13 cellular contexts compared by ENCODE assay signal in the genomic region with DNA sequence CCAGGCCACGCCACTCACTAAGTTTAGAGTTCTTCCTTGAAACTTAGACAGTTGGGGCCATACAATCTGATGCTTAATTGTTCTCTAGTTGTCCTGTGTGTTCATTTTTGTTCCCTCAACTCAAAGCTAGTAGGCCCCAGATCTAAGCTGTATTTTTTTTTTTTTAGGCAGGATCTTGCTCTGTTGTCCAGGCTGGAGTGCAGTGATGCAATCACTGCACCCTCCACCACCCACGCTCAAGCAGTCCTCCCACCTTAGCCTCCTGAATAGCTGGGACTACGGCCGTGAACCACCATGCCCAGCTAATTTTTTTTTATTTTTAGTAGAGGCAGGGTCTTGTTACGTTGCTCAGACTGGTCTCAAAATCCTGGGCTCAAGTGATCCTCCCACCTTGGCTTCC. TPM values are rescaled to one million over a fixed set of nuclear protein-coding genes. Genes with fewer than 3 reads are reported as not detected.
A peak's percentile ranks its signal among the peaks of the same experiment; 100 is the strongest.
DNase-seq lines count a peak whose midpoint lies in the region; ATAC-seq and TF ChIP-seq lines count a peak whose summit lies in the region.
"Had no signal": no experiment of that assay in that cellular context is flagged by ENCODE, and none has a peak within 500 bp of the region (broad histone marks: within the 10 kb centered on the region; RNA-seq: fewer than 3 reads in every experiment).

No MANE protein-coding gene starts in this region.

- H3K27me3 ChIP-seq in cardiac muscle cell (no peaks in the 10 kb centered on the region), mucosa of stomach (ENCODE audit: control insufficient read depth, insufficient read depth, low read length) (no peaks in the 10 kb centered on the region), upper lobe of left lung (no peaks in the 10 kb centered on the region), HAP-1 (ENCODE audit: low read depth) (no peaks in the 10 kb centered on the region), Karpas-422 (ENCODE audit: low read length) (no peaks in the 10 kb centered on the region)

- POLR2A ChIA-PET in MCF 10A (lab: Yijun Ruan, JAX) = interaction anchor here (1.8 to 24.1 kb wide), 11 partner anchors 9 to 131 kb away, joined by 6 to 739 read pairs (median 22); partner anchors contain the start of genes LTBR, SCNN1A and TAPBPL

- 39 to 51% methylated on average over 5 of the region's 5 CpGs for WGBS in upper lobe of left lung, 2 donors

- no peak overlapping the region for H3K27ac Mint-ChIP-seq in MCF 10A (ENCODE audit: low read depth, unreplicated experiment)
- H3K27ac Mint-ChIP-seq in T-helper 17 cell = no peak overlapping the region

- H3K4me1 ChIP-seq in cardiac muscle cell (ENCODE audit: low read depth) (peaks cover 29% of the 10 kb centered on the region), mucosa of stomach (ENCODE audit: control insufficient read depth, insufficient read depth, low read length) (peaks cover 82% of the 10 kb centered on the region), upper lobe of left lung (peaks cover 66 to 87% (median 75%) of the 10 kb centered on the region in 4 donors), HAP-1 (peaks cover 26% of the 10 kb centered on the region), Karpas-422 (ENCODE audit: low read length) (peaks cover 38% of the 10 kb centered on the region)

- H3K4me1 Mint-ChIP-seq in MCF 10A (ENCODE audit: insufficient read depth, unreplicated experiment) (peaks cover 24% of the 10 kb centered on the region), T-helper 17 cell (peaks cover 34% of the 10 kb centered on the region)

- peaks cover 27% of the 10 kb centered on the region for H4K20me1 ChIP-seq in Karpas-422 (ENCODE audit: insufficient read depth, low read depth, low read length)

- H3K36me3 ChIP-seq in cardiac muscle cell = peaks cover 19% of the 10 kb centered on the region
- H3K36me3 ChIP-seq in mucosa of stomach (ENCODE audit: control insufficient read depth, insufficient read depth, low read length) = peaks cover 28% of the 10 kb centered on the region
- peaks cover 31 to 55% (median 50%) of the 10 kb centered on the region in 4 donors for H3K36me3 ChIP-seq in upper lobe of left lung
- peaks cover 42% of the 10 kb centered on the region for H3K36me3 ChIP-seq in HAP-1 (replicated peaks)
- no peaks in the 10 kb centered on the region for H3K36me3 ChIP-seq in Karpas-422 (ENCODE audit: insufficient read depth, low read length)

- peaks cover 56% of the 10 kb centered on the region for H3K36me3 Mint-ChIP-seq in MCF 10A (ENCODE audit: insufficient read depth, unreplicated experiment)
- H3K36me3 Mint-ChIP-seq in T-helper 17 cell (ENCODE audit: low read depth) = peaks cover 15% of the 10 kb centered on the region
- H3K36me3 Mint-ChIP-seq: IgD-negative memory B cell had no signal

- TF ChIP-seq EP300 in upper lobe of left lung (IDR thresholded peaks at IDR 0.05) = no peak

- H3K4me3 Mint-ChIP-seq in MCF 10A (ENCODE audit: unreplicated experiment) = peak overlapping the region; percentile 65
- H3K4me3 Mint-ChIP-seq in T-helper 17 cell = no peak overlapping the region

- H3K4me2 ChIP-seq in Karpas-422 (ENCODE audit: low read depth, low read length, poor library complexity, severe bottlenecking) = no peak overlapping the region

- intact Hi-C loops in cardiac septum (cut with DNase I) = no loop called here
- intact Hi-C loops in MCF 10A (cut with micrococcal nuclease) = loop anchor here (2.0 kb wide), 1 partner anchor 50 kb away; the partner anchor contains the start of gene LTBR

- H3K9me2 ChIP-seq in Karpas-422 (replicated peaks; ENCODE audit: insufficient read depth, low read length) = no peaks in the 10 kb centered on the region

- H3K9me3 ChIP-seq in cardiac muscle cell (ENCODE audit: low read depth) (no peaks in the 10 kb centered on the region), mucosa of stomach (ENCODE audit: control insufficient read depth, low read length) (no peaks in the 10 kb centered on the region), upper lobe of left lung (no peaks in the 10 kb centered on the region), HAP-1 (no peaks in the 10 kb centered on the region), T-helper 17 cell (ENCODE audit: control insufficient read depth, low read length, poor library complexity, severe bottlenecking) (no peaks in the 10 kb centered on the region), Karpas-422 (ENCODE audit: low read length) (no peaks in the 10 kb centered on the region)

- ATAC-seq in upper lobe of left lung (ENCODE audit: low FRiP score in 2 of 2) (no peak), T-helper 17 cell (no peak)

- H3K27ac ChIP-seq in cardiac muscle cell = peak overlapping the region; percentile 93
- peak overlapping the region; percentile 94 to 100 (median 98) for H3K27ac ChIP-seq in upper lobe of left lung
- no peak overlapping the region for H3K27ac ChIP-seq in Karpas-422 (ENCODE audit: low read length)

- TF ChIP-seq CTCF in cardiac muscle cell (IDR thresholded peaks at IDR 0.05; ENCODE audit: low read depth, low read length) (no peak), MCF 10A (IDR thresholded peaks at IDR 0.05; ENCODE audit: unreplicated experiment) (no peak), upper lobe of left lung (IDR thresholded peaks at IDR 0.05) (no peak)

- BruUV-seq in MCF 10A (replicated peaks; lab: Mats Ljungman, UMichigan) = no TSS peak

- no peaks in the 10 kb centered on the region for H3K79me2 ChIP-seq in Karpas-422 (ENCODE audit: low read length)

- no peak for TF ChIP-seq POLR2A in upper lobe of left lung (IDR thresholded peaks at IDR 0.05)

- H3K9me3 Mint-ChIP-seq in MCF 10A (ENCODE audit: unreplicated experiment) = no peaks in the 10 kb centered on the region
- H3K9me3 Mint-ChIP-seq: IgD-negative memory B cell had no signal

- H3K9ac ChIP-seq in mucosa of stomach (ENCODE audit: low read length) (peak overlapping the region; percentile 83), Karpas-422 (ENCODE audit: low read length) (no peak overlapping the region)

- CTCF ChIA-PET in MCF 10A (lab: Yijun Ruan, JAX) = interaction anchor here (0.7 to 4.3 kb wide), 13 partner anchors 9 to 203 kb away, joined by 3 to 27 read pairs (median 8); partner anchors contain the start of genes LTBR and SCNN1A

- H3K27me3 Mint-ChIP-seq in MCF 10A (ENCODE audit: insufficient read depth, unreplicated experiment) (no peaks in the 10 kb centered on the region), T-helper 17 cell (no peaks in the 10 kb centered on the region)

- H3K4me3 ChIP-seq in cardiac muscle cell = no peak overlapping the region
- H3K4me3 ChIP-seq in mucosa of stomach (ENCODE audit: low read length) = no peak overlapping the region
- peak overlapping the region in 1 of 4 donors; percentile 93 for H3K4me3 ChIP-seq in upper lobe of left lung
- no peak overlapping the region for H3K4me3 ChIP-seq in HAP-1
- no peak overlapping the region for H3K4me3 ChIP-seq in Karpas-422 (ENCODE audit: low read length)

- no peak overlapping the region for H2AFZ ChIP-seq in Karpas-422 (ENCODE audit: low read length)

- in situ Hi-C loops in HAP-1 (cut with MboI; ENCODE audit: low sequenced_read_pairs) = no loop called here

- no peak for DNase-seq in cardiac muscle cell (ENCODE audit: low read depth in 1 of 2, low spot score in 1 of 2)
- no peak for DNase-seq in cardiac septum (ENCODE audit: low spot score)
- DNase-seq in MCF 10A (ENCODE audit: unreplicated experiment) = no peak
- no peak for DNase-seq in upper lobe of left lung
- no peak for DNase-seq in HAP-1 (ENCODE audit: low spot score in 2 of 2)
- no peak for DNase-seq in T-helper 17 cell
- no peak for DNase-seq in Karpas-422
- DNase-seq: C1 segment of cervical spinal cord; stimulated activated naive CD4-positive, alpha-beta T cell had no signal

RNA-seq across cellular contexts. Expression of gene TNFRSF1A, which starts 7.5 kb away (rescaled TPM):
- total RNA-seq in cardiac muscle cell = 32.8 and 33.3 TPM in 2 replicates
- 41.7 and 42.3 TPM in 2 replicates for polyA plus RNA-seq in cardiac muscle cell
- 60.0 TPM for total RNA-seq in cardiac septum
- total RNA-seq in MCF 10A (2022) = 103 and 110 TPM in 2 replicates
- 100 to 1,000 TPM; 140 to 425 (median 202) TPM for total RNA-seq in upper lobe of left lung
- 10 to 100 TPM; 22.4 to 23.0 TPM for total RNA-seq in T-helper 17 cell
- total RNA-seq in Karpas-422 (2014; rRNA removed; shearing (Covaris generic); ENCODE audit: low replicate concordance) = 0.72 TPM in 1 of 2 replicates, not detected in the other

RNA-seq across cellular contexts. Expression of gene PLEKHG6, which starts 23.9 kb away (rescaled TPM):
- total RNA-seq in cardiac muscle cell (0.86 and 0.99 TPM in 2 replicates), cardiac septum (0.30 TPM), MCF 10A (2022) (not detected in 2 replicates), upper lobe of left lung (1 to 10 TPM in 5 of 6 donors, not detected in 1; 1.1 to 4.8 (median 2.1) TPM), T-helper 17 cell (not detected)
- polyA plus RNA-seq in cardiac muscle cell = 0.39 and 1.2 TPM in 2 replicates
- not detected in 2 replicates for total RNA-seq in Karpas-422 (2014; rRNA removed; shearing (Covaris generic); ENCODE audit: low replicate concordance)
- total RNA-seq: endothelial cell of umbilical vein, NCI-H460 had no signal
- polyA plus RNA-seq: IgD-negative memory B cell had no signal

RNA-seq across cellular contexts. Expression of gene SCNN1A, which starts 41.0 kb away (rescaled TPM):
- total RNA-seq in cardiac muscle cell (0.25 and 0.66 TPM in 2 replicates), cardiac septum (0.46 TPM), MCF 10A (2022) (136 and 139 TPM in 2 replicates), upper lobe of left lung (100 to 1,000 TPM; 153 to 594 (median 346) TPM), T-helper 17 cell (1 to 10 TPM; 2.1 to 2.8 TPM)
- not detected in 2 replicates for polyA plus RNA-seq in cardiac muscle cell
- total RNA-seq in Karpas-422 (2014; rRNA removed; shearing (Covaris generic); ENCODE audit: low replicate concordance) = not detected in 2 replicates
- polyA plus RNA-seq: IgD-negative memory B cell had no signal

RNA-seq across cellular contexts. Expression of gene LTBR, which starts 49.6 kb away (rescaled TPM):
- total RNA-seq in cardiac muscle cell = 2.2 and 4.1 TPM in 2 replicates
- 0.65 and 2.4 TPM in 2 replicates for polyA plus RNA-seq in cardiac muscle cell
- total RNA-seq in cardiac septum = 29.4 TPM
- 158 and 169 TPM in 2 replicates for total RNA-seq in MCF 10A (2022)
- 100 to 1,000 TPM in 5 of 6 donors, 10 to 100 TPM in 1; 84.9 to 207 (median 150) TPM for total RNA-seq in upper lobe of left lung
- total RNA-seq in T-helper 17 cell = 1 to 10 TPM in 1 of 2 donors, under 1 TPM in 1; 0.47 to 1.4 TPM
- not detected in 2 replicates for total RNA-seq in Karpas-422 (2014; rRNA removed; shearing (Covaris generic); ENCODE audit: low replicate concordance)
- polyA plus RNA-seq: IgD-negative memory B cell had no signal

Comparison
In these comparisons a context has a peak if more than half of its experiments do, and no peak if none do; other contexts are left out.
1. RNA of gene TNFRSF1A, which starts 7.5 kb away (total RNA-seq): 140 to 425 TPM in upper lobe of left lung, 103 to 110 TPM in MCF 10A, 60.0 TPM in cardiac septum (single experiment), 32.8 to 33.3 TPM in cardiac muscle cell and 22.4 to 23.0 TPM in T-helper 17 cell; 0.72 TPM in Karpas-422; every median in the first group is over 10 times any median in the second.
2. RNA of gene SCNN1A, which starts 41.0 kb away (total RNA-seq): 153 to 594 TPM in upper lobe of left lung and 136 to 139 TPM in MCF 10A; 2.1 to 2.8 TPM in T-helper 17 cell, 0.25 to 0.66 TPM in cardiac muscle cell, 0.46 TPM in cardiac septum (single experiment) and not detected in Karpas-422; every median in the first group is over 10 times any median in the second.